In genomic region chr4:7297374-7297773, GRCh38 we compare ENCODE assay signal across 14 cellular contexts.
DNase-seq lines count a peak whose midpoint lies in the region; ATAC-seq and TF ChIP-seq lines count a peak whose summit lies in the region.
"Had no signal": no experiment of that assay in that cellular context is flagged by ENCODE, and none has a peak within 500 bp of the region (broad histone marks: within the 10 kb centered on the region; RNA-seq: fewer than 3 reads in every experiment).

No MANE protein-coding gene starts in this region.

- peaks cover 49% of the 10 kb centered on the region for H3K4me1 Mint-ChIP-seq in neural progenitor cell

- no peaks in the 10 kb centered on the region for H3K9me3 Mint-ChIP-seq in neural progenitor cell
- H3K9me3 Mint-ChIP-seq: CD4-positive, alpha-beta T cell; GM23338 had no signal

- peaks cover 29% of the 10 kb centered on the region for H3K36me3 ChIP-seq in WERI-Rb-1
- H3K36me3 ChIP-seq in neural progenitor cell, result no peaks in the 10 kb centered on the region

- H3K4me3 ChIP-seq in WERI-Rb-1 (ENCODE audit: low read depth, low read length), result no peak overlapping the region
- no peak overlapping the region for H3K4me3 ChIP-seq in neural progenitor cell
- H3K4me3 ChIP-seq: GM23338 had no signal

- H3K4me2 ChIP-seq in neural progenitor cell, result peak overlapping the region; percentile 67
- H3K4me2 ChIP-seq: GM23338 had no signal

- H3K9me3 ChIP-seq in WERI-Rb-1 (ENCODE audit: severe bottlenecking) (no peaks in the 10 kb centered on the region), neural progenitor cell (ENCODE audit: low read depth) (no peaks in the 10 kb centered on the region)
- H3K9me3 ChIP-seq: Caco-2 had no signal

- DNase-seq in Right ventricle myocardium superior (peak; percentile 29), cardiac septum (ENCODE audit: low spot score) (no peak), WERI-Rb-1 (peak; percentile 68), neural progenitor cell (ENCODE audit: low spot score) (no peak), T-helper 1 cell (no peak), GM10266 (ENCODE audit: extremely low spot score) (no peak)
- DNase-seq in activated CD4-positive, alpha-beta T cell treated with anti-CD3 and anti-CD28 coated beads for 4 hours, result no peak
- DNase-seq: 8988T; C1 segment of cervical spinal cord; Caco-2; CD4-positive, alpha-beta T cell; HCEC 1CT; IMR-90 had no signal

- H3K27ac ChIP-seq in WERI-Rb-1 (peak overlapping the region; percentile 88), neural progenitor cell (no peak overlapping the region)

- H3K27me3 ChIP-seq in WERI-Rb-1 (ENCODE audit: insufficient read depth, low read depth, severe bottlenecking) (no peaks in the 10 kb centered on the region), neural progenitor cell (no peaks in the 10 kb centered on the region)

- H3K79me2 ChIP-seq in neural progenitor cell (ENCODE audit: low read depth), result no peaks in the 10 kb centered on the region

- peaks cover 34% of the 10 kb centered on the region for H3F3A ChIP-seq in neural progenitor cell (ENCODE audit: low read depth)

- no peak for ATAC-seq in Right ventricle myocardium superior (ENCODE audit: poor library complexity)

- no peak overlapping the region for H2AFZ ChIP-seq in neural progenitor cell (replicated peaks)
- H2AFZ ChIP-seq: GM23338 had no signal

- H3K9ac ChIP-seq in neural progenitor cell, result no peak overlapping the region

- H3K4me1 ChIP-seq in neural progenitor cell, result peaks cover 44% of the 10 kb centered on the region
- H3K4me1 ChIP-seq: Caco-2 had no signal

- H3K36me3 Mint-ChIP-seq in neural progenitor cell, result no peaks in the 10 kb centered on the region

- H3K27ac Mint-ChIP-seq in neural progenitor cell, result no peak overlapping the region
- H3K27ac Mint-ChIP-seq: CD4-positive, alpha-beta T cell had no signal

- H4K20me1 ChIP-seq in neural progenitor cell (ENCODE audit: low read depth), result peaks cover 4% of the 10 kb centered on the region

- peaks cover 10% of the 10 kb centered on the region for H3K27me3 Mint-ChIP-seq in neural progenitor cell (ENCODE audit: insufficient read depth, low read depth)

- H3K4me3 Mint-ChIP-seq in neural progenitor cell, result peak overlapping the region; percentile 52
- H3K4me3 Mint-ChIP-seq: CD4-positive, alpha-beta T cell; GM23338 had no signal

- intact Hi-C loops in Right ventricle myocardium superior (cut with DNase I), result loop anchor here (2.0 kb wide), 1 partner anchor 105 kb away; the partner anchor contains the start of gene SORCS2
- intact Hi-C loops in cardiac septum (cut with DNase I), result loop anchor here (10.0 kb wide), 1 partner anchor 193 kb away; no protein-coding TSS in a partner anchor

- TF ChIP-seq CTCF in WERI-Rb-1 (IDR thresholded peaks at IDR 0.05; ENCODE audit: low read depth, low read length) (no peak), neural progenitor cell (IDR thresholded peaks at IDR 0.05) (no peak), GM10266 (IDR thresholded peaks at IDR 0.05; ENCODE audit: control insufficient read depth, insufficient read depth, low read depth, missing control alignments) (no peak)

Comparison
In these comparisons a context has a peak if more than half of its experiments do, and no peak if none do; other contexts are left out.
1. DNase-seq: peak in Right ventricle myocardium superior (single experiment) and WERI-Rb-1 (single experiment); none in cardiac septum (single experiment), neural progenitor cell (single experiment), T-helper 1 cell (0 of 5), GM10266 (single experiment) and activated CD4-positive, alpha-beta T cell treated with anti-CD3 and anti-CD28 coated beads for 4 hours (0 of 2).